Comparison of ENCODE assay signal across 12 cellular contexts in genomic region chr11:73969991-73970800, GRCh38. TPM values are rescaled to one million over a fixed set of nuclear protein-coding genes. Genes with fewer than 3 reads are reported as not detected.
DNase-seq lines count a peak whose midpoint lies in the region; ATAC-seq and TF ChIP-seq lines count a peak whose summit lies in the region.
"Had no signal": no experiment of that assay in that cellular context is flagged by ENCODE, and none has a peak within 500 bp of the region (broad histone marks: within the 10 kb centered on the region; RNA-seq: fewer than 3 reads in every experiment).

No MANE protein-coding gene starts in this region.

- no peak overlapping the region for H3K4me2 ChIP-seq in OCI-LY7 (ENCODE audit: low read length)
- H3K4me2 ChIP-seq in mammary epithelial cell (ENCODE audit: insufficient read depth, low read depth, low read length), result no peak overlapping the region

- ATAC-seq in activated naive CD8-positive, alpha-beta T cell treated with anti-CD3 and anti-CD28 coated beads, Interleukin-2, amount 10 ng/mL, durations not matched to agents 7 days and 5 days (ENCODE audit: low read depth), result peak; percentile 37
- peak; percentile 29 for ATAC-seq in stimulated activated effector memory CD8-positive, alpha-beta T cell treated with anti-CD3 and anti-CD28 coated beads, Interleukin-12 subunit alpha, Interleukin-12 subunit beta, amount 100 ng/mL, for 72 hours
- no peak for ATAC-seq in foreskin keratinocyte

- H3K4me3 Mint-ChIP-seq in activated CD4-positive, alpha-beta T cell treated with anti-CD3 and anti-CD28 coated beads, Interleukin-2, amount 10 ng/mL, durations not matched to agents 7 days and 5 days, result no peak overlapping the region
- H3K4me3 Mint-ChIP-seq in activated naive CD8-positive, alpha-beta T cell treated with anti-CD3 and anti-CD28 coated beads, Interleukin-2, amount 10 ng/mL, durations not matched to agents 7 days and 5 days, result no peak overlapping the region
- H3K4me3 Mint-ChIP-seq in stimulated activated effector memory CD8-positive, alpha-beta T cell treated with anti-CD3 and anti-CD28 coated beads, Interleukin-12 subunit alpha, Interleukin-12 subunit beta, amount 100 ng/mL, for 72 hours, result no peak overlapping the region
- H3K4me3 Mint-ChIP-seq: H9 had no signal

- H3K4me3 ChIP-seq in OCI-LY7 (ENCODE audit: low read depth, low read length, poor library complexity, severe bottlenecking), result no peak overlapping the region
- no peak overlapping the region for H3K4me3 ChIP-seq in brain microvascular endothelial cell (ENCODE audit: low read depth, low read length)
- H3K4me3 ChIP-seq in mammary epithelial cell (replicated peaks in 1 of 3; ENCODE audit: insufficient read depth in 1 of 3, low read depth in 2 of 3, low read length in 3 of 3), result no peak overlapping the region
- H3K4me3 ChIP-seq: esophagus muscularis mucosa had no signal

- no peak overlapping the region for H3K9ac ChIP-seq in mammary epithelial cell (ENCODE audit: insufficient read depth, low read length)

- H3K9me3 ChIP-seq in OCI-LY7 (ENCODE audit: low read length) (no peaks in the 10 kb centered on the region), mammary epithelial cell (replicated peaks; ENCODE audit: insufficient read depth, low read length) (no peaks in the 10 kb centered on the region)
- H3K9me3 ChIP-seq: esophagus muscularis mucosa had no signal

- H3K27ac Mint-ChIP-seq in activated CD4-positive, alpha-beta T cell treated with anti-CD3 and anti-CD28 coated beads, Interleukin-2, amount 10 ng/mL, durations not matched to agents 7 days and 5 days, result peak overlapping the region; percentile 84
- peak overlapping the region; percentile 81 for H3K27ac Mint-ChIP-seq in activated naive CD8-positive, alpha-beta T cell treated with anti-CD3 and anti-CD28 coated beads, Interleukin-2, amount 10 ng/mL, durations not matched to agents 7 days and 5 days
- H3K27ac Mint-ChIP-seq in stimulated activated effector memory CD8-positive, alpha-beta T cell treated with anti-CD3 and anti-CD28 coated beads, Interleukin-12 subunit alpha, Interleukin-12 subunit beta, amount 100 ng/mL, for 72 hours, result peak overlapping the region; percentile 92

- H3K4me1 Mint-ChIP-seq in activated CD4-positive, alpha-beta T cell treated with anti-CD3 and anti-CD28 coated beads, Interleukin-2, amount 10 ng/mL, durations not matched to agents 7 days and 5 days, result peaks cover 72% of the 10 kb centered on the region
- peaks cover 42% of the 10 kb centered on the region for H3K4me1 Mint-ChIP-seq in activated naive CD8-positive, alpha-beta T cell treated with anti-CD3 and anti-CD28 coated beads, Interleukin-2, amount 10 ng/mL, durations not matched to agents 7 days and 5 days
- H3K4me1 Mint-ChIP-seq in stimulated activated effector memory CD8-positive, alpha-beta T cell treated with anti-CD3 and anti-CD28 coated beads, Interleukin-12 subunit alpha, Interleukin-12 subunit beta, amount 100 ng/mL, for 72 hours, result peaks cover 69% of the 10 kb centered on the region

- H3K27me3 ChIP-seq in brain microvascular endothelial cell (replicated peaks) (no peaks in the 10 kb centered on the region), foreskin keratinocyte (no peaks in the 10 kb centered on the region), mammary epithelial cell (ENCODE audit: insufficient read depth, low read length) (no peaks in the 10 kb centered on the region)

- WGBS in mammary epithelial cell (ENCODE audit: low coverage, missing lambda C conversion rate), result 93% methylated on average over 13 of the region's 13 CpGs

- dilution Hi-C loops in mammary epithelial cell (cut with HindIII; ENCODE audit: low sequenced_read_pairs), result no loop called here

- H3K4me1 ChIP-seq in OCI-LY7 (ENCODE audit: insufficient read depth, low read length, poor library complexity, severe bottlenecking) (peaks cover 47% of the 10 kb centered on the region), foreskin keratinocyte (no peaks in the 10 kb centered on the region), mammary epithelial cell (ENCODE audit: insufficient read depth, low read length) (peaks cover 6% of the 10 kb centered on the region)

- H3K36me3 ChIP-seq in OCI-LY7 (ENCODE audit: insufficient read depth, low read length) (peaks cover 26% of the 10 kb centered on the region), brain microvascular endothelial cell (replicated peaks) (no peaks in the 10 kb centered on the region), mammary epithelial cell (ENCODE audit: insufficient read depth, low read length) (no peaks in the 10 kb centered on the region)

- H2AFZ ChIP-seq in OCI-LY7 (ENCODE audit: low read length) (no peak overlapping the region), mammary epithelial cell (ENCODE audit: low read depth, low read length) (no peak overlapping the region)

- H3K27me3 Mint-ChIP-seq in activated CD4-positive, alpha-beta T cell treated with anti-CD3 and anti-CD28 coated beads, Interleukin-2, amount 10 ng/mL, durations not matched to agents 7 days and 5 days, result no peaks in the 10 kb centered on the region
- H3K27me3 Mint-ChIP-seq in activated naive CD8-positive, alpha-beta T cell treated with anti-CD3 and anti-CD28 coated beads, Interleukin-2, amount 10 ng/mL, durations not matched to agents 7 days and 5 days, result no peaks in the 10 kb centered on the region

- in situ Hi-C loops in brain microvascular endothelial cell (cut with HindIII; ENCODE audit: low pct_ligation_motif_present, low sequenced_read_pairs), result no loop called here
- in situ Hi-C loops in mammary epithelial cell (cut with MboI; ENCODE audit: low sequenced_read_pairs in 2 of 2), result loop anchor here in 1 of 2 donors (25.0 kb wide), 1 partner anchor 267 kb away; no protein-coding TSS in a partner anchor

- CTCF ChIA-PET in activated CD4-positive, alpha-beta T cell treated with anti-CD3 and anti-CD28 coated beads, Interleukin-2, amount 10 ng/mL, durations not matched to agents 7 days and 5 days (lab: Charles Lee), result interaction anchor here (0.9 to 1.3 kb wide), 4 partner anchors 8 to 56 kb away, joined by 3 to 4 read pairs (median 3); no protein-coding TSS in a partner anchor
- CTCF ChIA-PET in OCI-LY7 (lab: Charles Lee; ENCODE audit: unreplicated experiment), result interaction anchor here (0.6 to 0.7 kb wide), 3 partner anchors 9 to 50 kb away, joined by 3 read pairs; no protein-coding TSS in a partner anchor
- CTCF ChIA-PET in mammary epithelial cell (lab: Charles Lee; ENCODE audit: low non-redundant PET), result no interaction called here

- peak overlapping the region; percentile 2 for H3K27ac ChIP-seq in OCI-LY7 (ENCODE audit: low read depth, low read length, poor library complexity, severe bottlenecking)
- no peak overlapping the region for H3K27ac ChIP-seq in brain microvascular endothelial cell
- no peak overlapping the region for H3K27ac ChIP-seq in foreskin keratinocyte
- H3K27ac ChIP-seq in mammary epithelial cell (ENCODE audit: insufficient read depth, low read depth, low read length), result no peak overlapping the region
- H3K27ac ChIP-seq: esophagus muscularis mucosa had no signal

- H3K79me2 ChIP-seq in OCI-LY7 (ENCODE audit: insufficient read depth, low read depth, low read length), result no peaks in the 10 kb centered on the region
- no peaks in the 10 kb centered on the region for H3K79me2 ChIP-seq in mammary epithelial cell (ENCODE audit: insufficient read depth, low read length)

- H3K9me3 Mint-ChIP-seq in activated CD4-positive, alpha-beta T cell treated with anti-CD3 and anti-CD28 coated beads, Interleukin-2, amount 10 ng/mL, durations not matched to agents 7 days and 5 days, result no peaks in the 10 kb centered on the region
- H3K9me3 Mint-ChIP-seq in activated naive CD8-positive, alpha-beta T cell treated with anti-CD3 and anti-CD28 coated beads, Interleukin-2, amount 10 ng/mL, durations not matched to agents 7 days and 5 days, result no peaks in the 10 kb centered on the region
- H3K9me3 Mint-ChIP-seq in stimulated activated effector memory CD8-positive, alpha-beta T cell treated with anti-CD3 and anti-CD28 coated beads, Interleukin-12 subunit alpha, Interleukin-12 subunit beta, amount 100 ng/mL, for 72 hours, result no peaks in the 10 kb centered on the region
- H3K9me3 Mint-ChIP-seq: H9 had no signal

- no peaks in the 10 kb centered on the region for H3K9me2 ChIP-seq in OCI-LY7 (ENCODE audit: insufficient read depth, low read length)

- H3K36me3 Mint-ChIP-seq in activated CD4-positive, alpha-beta T cell treated with anti-CD3 and anti-CD28 coated beads, Interleukin-2, amount 10 ng/mL, durations not matched to agents 7 days and 5 days (ENCODE audit: low read depth), result peaks cover 27% of the 10 kb centered on the region
- H3K36me3 Mint-ChIP-seq in activated naive CD8-positive, alpha-beta T cell treated with anti-CD3 and anti-CD28 coated beads, Interleukin-2, amount 10 ng/mL, durations not matched to agents 7 days and 5 days, result peaks cover 13% of the 10 kb centered on the region
- H3K36me3 Mint-ChIP-seq in stimulated activated effector memory CD8-positive, alpha-beta T cell treated with anti-CD3 and anti-CD28 coated beads, Interleukin-12 subunit alpha, Interleukin-12 subunit beta, amount 100 ng/mL, for 72 hours, result peaks cover 58% of the 10 kb centered on the region

- TF ChIP-seq CTCF in OCI-LY7 (conservative IDR thresholded peaks at IDR 0.05; ENCODE audit: low read length), result no peak
- no peak for TF ChIP-seq CTCF in brain microvascular endothelial cell (IDR thresholded peaks at IDR 0.05; ENCODE audit: low read depth, low read length, missing control alignments)
- no peak for TF ChIP-seq CTCF in foreskin keratinocyte (conservative IDR thresholded peaks at IDR 0.05)
- no peak for TF ChIP-seq CTCF in mammary epithelial cell (conservative IDR thresholded peaks at IDR 0.05 in 1 of 2, IDR thresholded peaks at IDR 0.05 in 1 of 2; ENCODE audit: extremely low read depth in 1 of 2, insufficient read depth in 1 of 2, low read depth in 1 of 2, low read length in 2 of 2)

- intact Hi-C loops in OCI-LY7 (cut with micrococcal nuclease; ENCODE audit: unreplicated experiment), result no loop called here
- intact Hi-C loops in mammary epithelial cell (cut with micrococcal nuclease), result no loop called here

- DNase-seq in activated CD4-positive, alpha-beta T cell treated with anti-CD3 and anti-CD28 coated beads, Interleukin-2, amount 10 ng/mL, durations not matched to agents 7 days and 5 days, result peak; percentile 35
- no peak for DNase-seq in activated CD4-positive, alpha-beta T cell treated with anti-CD3 and anti-CD28 coated beads for 4 hours
- DNase-seq in OCI-LY7 (ENCODE audit: low spot score) (peak; percentile 50), brain microvascular endothelial cell (no peak), foreskin keratinocyte (no peak), mammary epithelial cell (no peak)
- peak; percentile 46 for DNase-seq in activated naive CD8-positive, alpha-beta T cell treated with anti-CD3 and anti-CD28 coated beads, Interleukin-2, amount 10 ng/mL, durations not matched to agents 7 days and 5 days
- peak in 1 of 2 donors; percentile 66 for DNase-seq in stimulated activated effector memory CD8-positive, alpha-beta T cell treated with anti-CD3 and anti-CD28 coated beads, Interleukin-12 subunit alpha, Interleukin-12 subunit beta, amount 100 ng/mL, for 72 hours (ENCODE audit: low spot score in 2 of 2)
- DNase-seq: H9, KBM-7 had no signal

- POLR2A ChIA-PET in activated CD4-positive, alpha-beta T cell treated with anti-CD3 and anti-CD28 coated beads, Interleukin-2, amount 10 ng/mL, durations not matched to agents 7 days and 5 days (lab: Charles Lee), result interaction anchor here (1.7 kb wide), 1 partner anchor 10 kb away, joined by 9 read pairs; no protein-coding TSS in a partner anchor
- POLR2A ChIA-PET in OCI-LY7 (lab: Charles Lee), result interaction anchor here (0.7 to 3.3 kb wide), 3 partner anchors 8 to 25 kb away, joined by 3 to 18 read pairs (median 4); no protein-coding TSS in a partner anchor
- POLR2A ChIA-PET in activated naive CD8-positive, alpha-beta T cell treated with anti-CD3 and anti-CD28 coated beads, Interleukin-2, amount 10 ng/mL, durations not matched to agents 7 days and 5 days (lab: Charles Lee), result interaction anchor here (0.9 to 7.7 kb wide), 7 partner anchors 12 to 201 kb away, joined by 3 to 196 read pairs (median 5); partner anchors contain the start of genes C2CD3, PPME1 and UCP2

- BruUV-seq in OCI-LY7 (replicated peaks; lab: Mats Ljungman, UMichigan) (no TSS peak), mammary epithelial cell (replicated peaks; lab: Mats Ljungman, UMichigan) (no TSS peak)

- H4K20me1 ChIP-seq in OCI-LY7 (ENCODE audit: insufficient read depth, low read length), result no peaks in the 10 kb centered on the region
- H4K20me1 ChIP-seq in mammary epithelial cell (ENCODE audit: insufficient read depth, low read length), result no peaks in the 10 kb centered on the region

RNA-seq across cellular contexts. Expression of gene UCP2, which starts 12.4 kb away (rescaled TPM):
- total RNA-seq in activated CD4-positive, alpha-beta T cell treated with anti-CD3 and anti-CD28 coated beads, Interleukin-2, amount 10 ng/mL, durations not matched to agents 7 days and 5 days, result 100 to 1,000 TPM; 326 to 344 TPM
- 82.7 and 145 TPM in 2 replicates for total RNA-seq in OCI-LY7 (2014; rRNA removed; shearing (Covaris generic))
- 358 and 389 TPM in 2 replicates for total RNA-seq in OCI-LY7 (2022)
- 100 to 1,000 TPM; 267 TPM for total RNA-seq in activated naive CD8-positive, alpha-beta T cell treated with anti-CD3 and anti-CD28 coated beads, Interleukin-2, amount 10 ng/mL, durations not matched to agents 7 days and 5 days
- total RNA-seq in foreskin keratinocyte, result 0.42 and 0.65 TPM in 2 replicates
- 1.0 and 1.2 TPM in 2 replicates for polyA plus RNA-seq in foreskin keratinocyte
- under 1 TPM; 0.73 to 0.83 TPM for total RNA-seq in mammary epithelial cell
- polyA plus RNA-seq in mammary epithelial cell, result 4.7 TPM
- 11.0 TPM for polyA minus RNA-seq in mammary epithelial cell

RNA-seq across cellular contexts. Expression of gene DNAJB13, which starts 19.4 kb away (rescaled TPM):
- under 1 TPM; 0.15 to 0.31 TPM for total RNA-seq in activated CD4-positive, alpha-beta T cell treated with anti-CD3 and anti-CD28 coated beads, Interleukin-2, amount 10 ng/mL, durations not matched to agents 7 days and 5 days
- not detected in 2 replicates for total RNA-seq in OCI-LY7 (2014; rRNA removed; shearing (Covaris generic))
- total RNA-seq in OCI-LY7 (2022), result 0.29 and 0.81 TPM in 2 replicates
- under 1 TPM in 1 of 2 experiments, not detected in 1; 0.47 TPM for total RNA-seq in activated naive CD8-positive, alpha-beta T cell treated with anti-CD3 and anti-CD28 coated beads, Interleukin-2, amount 10 ng/mL, durations not matched to agents 7 days and 5 days
- 0.07 TPM in 1 of 2 replicates, not detected in the other for total RNA-seq in foreskin keratinocyte
- not detected in 2 replicates for polyA plus RNA-seq in foreskin keratinocyte
- total RNA-seq in mammary epithelial cell, result not detected
- polyA plus RNA-seq in mammary epithelial cell, result not detected
- not detected for polyA minus RNA-seq in mammary epithelial cell
- total RNA-seq: esophagus muscularis mucosa, H9, SK-MEL-5 had no signal

RNA-seq across cellular contexts. Expression of gene UCP3, which starts 38.7 kb away (rescaled TPM):
- 1 to 10 TPM; 2.5 to 3.2 TPM for total RNA-seq in activated CD4-positive, alpha-beta T cell treated with anti-CD3 and anti-CD28 coated beads, Interleukin-2, amount 10 ng/mL, durations not matched to agents 7 days and 5 days
- total RNA-seq in OCI-LY7 (2014; rRNA removed; shearing (Covaris generic)), result 1.5 and 3.2 TPM in 2 replicates
- total RNA-seq in OCI-LY7 (2022), result 1.8 and 2.4 TPM in 2 replicates
- total RNA-seq in activated naive CD8-positive, alpha-beta T cell treated with anti-CD3 and anti-CD28 coated beads, Interleukin-2, amount 10 ng/mL, durations not matched to agents 7 days and 5 days, result 1 to 10 TPM; 4.0 to 4.1 TPM
- total RNA-seq in foreskin keratinocyte, result 0.21 and 0.48 TPM in 2 replicates
- 0.12 and 0.26 TPM in 2 replicates for polyA plus RNA-seq in foreskin keratinocyte
- 1 to 10 TPM in 1 of 2 donors, under 1 TPM in 1; 0.99 to 1.2 TPM for total RNA-seq in mammary epithelial cell
- polyA plus RNA-seq in mammary epithelial cell, result 0.28 TPM
- polyA minus RNA-seq in mammary epithelial cell, result not detected

Comparison
In these comparisons a context has a peak if more than half of its experiments do, and no peak if none do; other contexts are left out.
1. DNase-seq: peak in activated CD4-positive, alpha-beta T cell treated with anti-CD3 and anti-CD28 coated beads, Interleukin-2, amount 10 ng/mL, durations not matched to agents 7 days and 5 days (single experiment), OCI-LY7 (single experiment) and activated naive CD8-positive, alpha-beta T cell treated with anti-CD3 and anti-CD28 coated beads, Interleukin-2, amount 10 ng/mL, durations not matched to agents 7 days and 5 days (single experiment); none in activated CD4-positive, alpha-beta T cell treated with anti-CD3 and anti-CD28 coated beads for 4 hours (0 of 2), brain microvascular endothelial cell (single experiment), foreskin keratinocyte (0 of 2) and mammary epithelial cell (single experiment).
2. RNA of gene UCP2, which starts 12.4 kb away (total RNA-seq): 82.7 to 389 TPM in OCI-LY7, 326 to 344 TPM in activated CD4-positive, alpha-beta T cell treated with anti-CD3 and anti-CD28 coated beads, Interleukin-2, amount 10 ng/mL, durations not matched to agents 7 days and 5 days and 267 TPM in activated naive CD8-positive, alpha-beta T cell treated with anti-CD3 and anti-CD28 coated beads, Interleukin-2, amount 10 ng/mL, durations not matched to agents 7 days and 5 days; 0.73 to 0.83 TPM in mammary epithelial cell and 0.42 to 0.65 TPM in foreskin keratinocyte; every median in the first group is over 10 times any median in the second.
3. Peak in every context shown above with its lines, with median percentiles within 50 percentile points of each other: H3K27ac Mint-ChIP-seq.